In genomic region chr14:75604979-75605825, GRCh38 we compare ENCODE assay signal across 11 cellular contexts. TPM values are rescaled to one million over a fixed set of nuclear protein-coding genes. Genes with fewer than 3 reads are reported as not detected.
A peak's percentile ranks its signal among the peaks of the same experiment; 100 is the strongest.
DNase-seq lines count a peak whose midpoint lies in the region; ATAC-seq, FAIRE-seq and TF ChIP-seq lines count a peak whose summit lies in the region.
"Had no signal": no experiment of that assay in that cellular context is flagged by ENCODE, and none has a peak within 500 bp of the region (broad histone marks: within the 10 kb centered on the region; RNA-seq: fewer than 3 reads in every experiment).

No MANE protein-coding gene starts in this region.

- POLR2A ChIA-PET in A549 (lab: Yijun Ruan, JAX): no interaction called here
- POLR2A ChIA-PET in PC-3 (lab: Charles Lee; ENCODE audit: unreplicated experiment): no interaction called here

- TF ChIP-seq CTCF in A549 (IDR thresholded peaks at IDR 0.05) (no peak), PC-3 (conservative IDR thresholded peaks at IDR 0.05; ENCODE audit: low read depth, low read length) (no peak), epithelial cell of proximal tubule (conservative IDR thresholded peaks at IDR 0.05; ENCODE audit: low read depth, low read length) (no peak)

- no peak overlapping the region for H2AFZ ChIP-seq in PC-3 (ENCODE audit: low read length)

- no peaks in the 10 kb centered on the region for H3F3A ChIP-seq in PC-3 (ENCODE audit: low read length, unreplicated experiment)

- no peaks in the 10 kb centered on the region for H3K27me3 ChIP-seq in PC-3 (ENCODE audit: low read length)

- ATAC-seq in A549: no peak
- ATAC-seq in PC-3: peak; percentile 34
- no peak for ATAC-seq in HG02571 (IDR thresholded peaks at IDR 0.05; ENCODE audit: unreplicated experiment)
- ATAC-seq in GM21576 (IDR thresholded peaks at IDR 0.05; ENCODE audit: unreplicated experiment): no peak
- ATAC-seq: stimulated activated effector memory CD8-positive, alpha-beta T cell treated with anti-CD3 and anti-CD28 coated beads, Interleukin-12 subunit alpha, Interleukin-12 subunit beta, amount 100 ng/mL, for 72 hours had no signal

- intact Hi-C loops in PC-3 (cut with micrococcal nuclease): no loop called here

- H3K27ac ChIP-seq in A549 (no peak overlapping the region), PC-3 (ENCODE audit: low read length) (no peak overlapping the region)

- no peak for TF ChIP-seq POLR2A in A549 (IDR thresholded peaks at IDR 0.05; ENCODE audit: low read length)

- TF ChIP-seq RAD21 in A549 (conservative IDR thresholded peaks at IDR 0.05 in 1 of 2, IDR thresholded peaks at IDR 0.05 in 1 of 2): no peak

- no peaks in the 10 kb centered on the region for H3K79me2 ChIP-seq in PC-3 (ENCODE audit: low read length)

- no peak overlapping the region for H3K4me3 ChIP-seq in A549
- no peak overlapping the region for H3K4me3 ChIP-seq in PC-3 (ENCODE audit: low read length)
- H3K4me3 ChIP-seq in epithelial cell of proximal tubule (ENCODE audit: low read depth, low read length): peak overlapping the region; percentile 47

- H3K4me1 ChIP-seq in A549 (peaks cover 15% of the 10 kb centered on the region), PC-3 (ENCODE audit: insufficient read depth, low read length) (no peaks in the 10 kb centered on the region)

- H3K9me2 ChIP-seq in PC-3 (replicated peaks; ENCODE audit: low read length): no peaks in the 10 kb centered on the region

- BruUV-seq in PC-3 (replicated peaks; lab: Mats Ljungman, UMichigan): no TSS peak

- no peak for DNase-seq in A549 (ENCODE audit: low read depth in 1 of 2, low spot score in 1 of 2)
- DNase-seq in PC-3: no peak
- peak; percentile 37 for DNase-seq in epithelial cell of proximal tubule (ENCODE audit: low read depth)
- peak; percentile 21 for DNase-seq in medulla oblongata (ENCODE audit: extremely low spot score)
- no peak for DNase-seq in iPS-NIHi11 (ENCODE audit: low spot score)
- DNase-seq in NCI-H2227 (lab: John Stamatoyannopoulos, UW; ENCODE audit: unreplicated experiment): no peak
- DNase-seq: DMS53, foreskin fibroblast had no signal

- no peaks in the 10 kb centered on the region for H3K36me3 ChIP-seq in PC-3 (ENCODE audit: low read depth, low read length)

- no peak for FAIRE-seq in A549 (lab: Jason Lieb, UNC)

- no peak overlapping the region for H3K9ac ChIP-seq in PC-3 (ENCODE audit: low read length)

- H3K9me3 ChIP-seq in A549 (peaks cover 31% of the 10 kb centered on the region), PC-3 (ENCODE audit: low read length) (no peaks in the 10 kb centered on the region)

- no peak for TF ChIP-seq EP300 in A549 (IDR thresholded peaks at IDR 0.05)

- WGBS in A549 (ENCODE audit: missing lambda C conversion rate): 73% methylated on average over 11 of the region's 11 CpGs

- CTCF ChIA-PET in A549 (lab: Yijun Ruan, JAX): interaction anchor here (1.3 to 2.0 kb wide), 4 partner anchors 8 to 49 kb away, joined by 3 to 12 read pairs (median 8); partner anchors contain the start of gene FLVCR2
- CTCF ChIA-PET in PC-3 (lab: Charles Lee): interaction anchor here (0.6 kb wide), 1 partner anchor 50 kb away, joined by 3 read pairs; no protein-coding TSS in a partner anchor

- 0 out of 3 replicates have a peak overlapping the region, but pooled peaks have one; percentile 5 for H3K4me2 ChIP-seq in A549
- no peak overlapping the region for H3K4me2 ChIP-seq in PC-3 (ENCODE audit: low read length)

- no peaks in the 10 kb centered on the region for H4K20me1 ChIP-seq in PC-3 (ENCODE audit: low read length)

TF ChIP-seq in A549, 52 proteins besides CTCF, POLR2A, EP300 and RAD21:
- TF ChIP-seq SMC3 (IDR thresholded peaks at IDR 0.05) (no peak), HOXB5 (CRISPR knock-in tag; IDR thresholded peaks at IDR 0.05) (no peak), EHF (CRISPR knock-in tag; IDR thresholded peaks at IDR 0.05) (no peak), ZSCAN20 (CRISPR knock-in tag; IDR thresholded peaks at IDR 0.05) (no peak)

RNA-seq across cellular contexts. Expression of gene FLVCR2, which starts 26.8 kb away (rescaled TPM):
- 3.8 and 4.7 TPM in 2 replicates for polyA plus RNA-seq in A549 (2011; rRNA removed)
- polyA plus RNA-seq in A549 (2012; cell fraction: cytosol; rRNA removed): 1.4 and 1.9 TPM in 2 replicates
- 2.8 and 3.2 TPM in 2 replicates for polyA plus RNA-seq in A549 (2012; cell fraction: nucleus; rRNA removed)
- 3.1 to 3.9 TPM (median 3.6 TPM) in 3 replicates for polyA plus RNA-seq in A549 (2017; fragmentation: RNase III; extraction: RNeasy Plus Mini Kit Qiagen cat#74134 plus additional on column Dnase treatment)
- 4.6 and 6.8 TPM in 2 replicates for polyA minus RNA-seq in A549 (2011; rRNA and poly(A)+ RNA removed)
- total RNA-seq in PC-3 (2014; rRNA removed): 1.8 and 3.9 TPM in 2 replicates
- total RNA-seq in epithelial cell of proximal tubule: 0.07 and 0.75 TPM in 2 replicates

RNA-seq across cellular contexts. Expression of gene ERG28, which starts 55.5 kb away (rescaled TPM):
- polyA plus RNA-seq in A549 (2011; rRNA removed) (22.3 and 23.4 TPM in 2 replicates), A549 (2017; fragmentation: RNase III; extraction: RNeasy Plus Mini Kit Qiagen cat#74134 plus additional on column Dnase treatment) (14.0 to 19.1 TPM (median 18.8 TPM) in 3 replicates)
- 16.1 and 20.7 TPM in 2 replicates for polyA plus RNA-seq in A549 (2012; cell fraction: cytosol; rRNA removed)
- 5.2 and 9.2 TPM in 2 replicates for polyA plus RNA-seq in A549 (2012; cell fraction: nucleus; rRNA removed)
- 7.6 and 10.4 TPM in 2 replicates for polyA minus RNA-seq in A549 (2011; rRNA and poly(A)+ RNA removed)
- total RNA-seq in PC-3 (2014; rRNA removed) (12.5 and 13.9 TPM in 2 replicates), epithelial cell of proximal tubule (14.6 and 18.2 TPM in 2 replicates)

RNA-seq across cellular contexts. Expression of gene TTLL5, which starts 55.8 kb away (rescaled TPM):
- polyA plus RNA-seq in A549 (2011; rRNA removed) (23.7 and 36.7 TPM in 2 replicates), A549 (2017; fragmentation: RNase III; extraction: RNeasy Plus Mini Kit Qiagen cat#74134 plus additional on column Dnase treatment) (18.4 to 19.7 TPM (median 18.8 TPM) in 3 replicates)
- 8.1 and 10.1 TPM in 2 replicates for polyA plus RNA-seq in A549 (2012; cell fraction: cytosol; rRNA removed)
- polyA plus RNA-seq in A549 (2012; cell fraction: nucleus; rRNA removed): 10.1 and 15.5 TPM in 2 replicates
- 37.3 and 38.7 TPM in 2 replicates for polyA minus RNA-seq in A549 (2011; rRNA and poly(A)+ RNA removed)
- total RNA-seq in PC-3 (2014; rRNA removed) (34.7 and 40.3 TPM in 2 replicates), epithelial cell of proximal tubule (20.4 and 39.6 TPM in 2 replicates)

Comparison
In these comparisons a context has a peak if more than half of its experiments do, and no peak if none do; other contexts are left out.
1. DNase-seq: peak in epithelial cell of proximal tubule (single experiment) and medulla oblongata (single experiment); none in A549 (0 of 2), PC-3 (single experiment), iPS-NIHi11 (single experiment) and NCI-H2227 (single experiment).